In the genomic region with DNA sequence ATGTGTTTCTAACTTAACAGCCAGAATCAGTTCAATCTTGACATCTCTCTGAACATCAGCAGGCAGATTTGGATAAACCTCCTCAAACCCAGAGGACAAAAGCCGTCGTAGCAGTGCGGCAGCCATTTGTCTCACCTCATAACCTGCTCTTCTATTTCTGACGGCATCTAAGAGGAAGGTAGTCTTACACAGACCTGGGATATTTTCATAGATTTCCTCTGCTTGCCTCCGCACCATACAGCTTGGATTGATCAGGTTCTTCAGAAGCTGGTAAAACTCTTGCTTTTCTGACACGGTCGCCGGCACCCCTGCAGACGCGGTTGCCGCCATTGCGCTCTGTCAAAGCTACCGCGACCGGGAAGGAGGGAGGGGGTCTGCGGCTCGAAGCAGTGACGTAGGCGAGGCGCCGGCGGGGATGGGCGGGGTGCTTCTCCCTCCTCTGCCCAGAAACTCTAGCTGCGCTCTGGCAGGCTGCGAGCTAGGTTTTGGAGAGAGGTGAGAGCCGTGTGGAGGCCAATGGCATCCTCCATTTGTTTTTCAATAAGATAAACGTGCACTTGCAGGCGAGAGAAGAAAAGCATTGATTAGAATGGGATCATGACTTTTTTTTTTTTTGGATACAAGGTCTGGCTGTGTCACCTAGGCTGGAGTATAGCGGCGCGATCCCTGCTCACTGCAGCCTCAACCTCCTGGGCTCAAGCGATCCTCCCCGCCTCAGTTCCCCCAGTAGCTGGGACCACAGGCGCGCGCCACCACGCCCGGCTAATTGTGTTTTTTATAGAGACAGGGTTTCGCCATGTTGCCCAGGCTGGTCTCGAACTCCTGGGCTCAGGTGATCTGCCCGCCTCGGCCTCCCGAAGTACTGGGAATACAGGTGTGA, we compare ENCODE assay signal across 8 cellular contexts. TPM values are rescaled to one million over a fixed set of nuclear protein-coding genes. Genes with fewer than 3 reads are reported as not detected.
A peak's percentile ranks its signal among the peaks of the same experiment; 100 is the strongest.
DNase-seq lines count a peak whose midpoint lies in the region; ATAC-seq and TF ChIP-seq lines count a peak whose summit lies in the region.

Gene RANBP6 (minus strand): TSS at position 347 of the 880 bp plus-strand sequence. CDS start 17 bp downstream, at position 330.

- peak; percentile 100 for ATAC-seq in GM19351 (IDR thresholded peaks at IDR 0.05; ENCODE audit: unreplicated experiment)
- peak; percentile 98 for ATAC-seq in HG03520 (IDR thresholded peaks at IDR 0.05; ENCODE audit: unreplicated experiment)

- POLR2A ChIA-PET in activated CD4-positive, alpha-beta memory T cell treated with anti-CD3 and anti-CD28 coated beads for 36 hours (lab: Charles Lee) = interaction anchor here (0.6 to 1.9 kb wide), 6 partner anchors 9 to 735 kb away, joined by 3 to 7 read pairs (median 4); partner anchors contain the start of gene ERMP1

- CTCF ChIA-PET in activated CD4-positive, alpha-beta memory T cell treated with anti-CD3 and anti-CD28 coated beads for 36 hours (lab: Charles Lee) = interaction anchor here (1.0 to 3.6 kb wide), 9 partner anchors 8 to 340 kb away, joined by 3 to 11 read pairs (median 5); no protein-coding TSS in a partner anchor

- H3K36me3 ChIP-seq in liver (ENCODE audit: control insufficient read depth in 4 of 4, insufficient read depth in 3 of 4, low read depth in 1 of 4, low read length in 3 of 4) = peaks cover 0 to 2% (median 0%) of the 10 kb centered on the region in 4 donors

- DNase-seq in C1 segment of cervical spinal cord (lab: John Stamatoyannopoulos, UW) = peak; percentile 26 to 91 (median 84)
- peak; percentile 90 for DNase-seq in NCI-H774 (lab: John Stamatoyannopoulos, UW)
- peak; percentile 96 for DNase-seq in activated CD4-positive, alpha-beta memory T cell treated with anti-CD3 and anti-CD28 coated beads for 36 hours
- peak; percentile 66 to 89 for DNase-seq in dermis microvascular lymphatic vessel endothelial cell (ENCODE audit: low read depth in 2 of 2)
- peak; percentile 92 for DNase-seq in stimulated activated CD4-positive, alpha-beta T cell treated with anti-CD3 and anti-CD28 coated beads, Interleukin-4, amount 100 ng/mL, for 24 hours

- peaks cover 46% of the 10 kb centered on the region for H3K4me1 Mint-ChIP-seq in activated CD4-positive, alpha-beta memory T cell treated with anti-CD3 and anti-CD28 coated beads for 36 hours (ENCODE audit: low read depth)

- intact Hi-C loops in activated CD4-positive, alpha-beta memory T cell treated with anti-CD3 and anti-CD28 coated beads for 36 hours (cut with micrococcal nuclease) = loop anchor here (1.0 to 2.0 kb wide), 3 partner anchors 9 to 665 kb away; no protein-coding TSS in a partner anchor

- H3K4me1 ChIP-seq in liver (ENCODE audit: control insufficient read depth in 4 of 4, insufficient read depth in 4 of 4, low read length in 3 of 4) = peaks cover 0 to 25% (median 11%) of the 10 kb centered on the region in 4 donors

- no peaks in the 10 kb centered on the region for H3K27me3 ChIP-seq in liver (ENCODE audit: control insufficient read depth in 4 of 4, insufficient read depth in 4 of 4, low read length in 3 of 4)

- H3K36me3 Mint-ChIP-seq in activated CD4-positive, alpha-beta memory T cell treated with anti-CD3 and anti-CD28 coated beads for 36 hours = peaks cover 46% of the 10 kb centered on the region

- H3K27ac ChIP-seq in liver (ENCODE audit: low read depth in 1 of 2, low read length in 2 of 2) = peak within 1 kb of the TSS; percentile 51 to 65

- peak in 1 of 2 donors; percentile 15 for TF ChIP-seq RAD21 in liver (IDR thresholded peaks at IDR 0.05)

- H3K4me3 ChIP-seq in liver (ENCODE audit: low read depth in 1 of 3, low read length in 3 of 3) = peak within 1 kb of the TSS; percentile 61 to 91 (median 78)

- H3K27me3 Mint-ChIP-seq in activated CD4-positive, alpha-beta memory T cell treated with anti-CD3 and anti-CD28 coated beads for 36 hours = no peaks in the 10 kb centered on the region

- no peak for TF ChIP-seq CTCF in liver (IDR thresholded peaks at IDR 0.05; ENCODE audit: low read depth, low read length, missing input control)

- peak within 1 kb of the TSS; percentile 70 to 93 for H3K9ac ChIP-seq in liver (ENCODE audit: low read depth in 1 of 2, low read length in 2 of 2)

- H3K4me3 Mint-ChIP-seq in activated CD4-positive, alpha-beta memory T cell treated with anti-CD3 and anti-CD28 coated beads for 36 hours = peak within 1 kb of the TSS; percentile 96

- WGBS in liver = 10% methylated on average over 43 of the region's 43 CpGs

- no peaks in the 10 kb centered on the region for H3K9me3 ChIP-seq in liver (ENCODE audit: control insufficient read depth in 4 of 4, low read length in 3 of 4)

- peak within 1 kb of the TSS; percentile 98 for H3K27ac Mint-ChIP-seq in activated CD4-positive, alpha-beta memory T cell treated with anti-CD3 and anti-CD28 coated beads for 36 hours

- peaks cover 17% of the 10 kb centered on the region for H3K9me3 Mint-ChIP-seq in activated CD4-positive, alpha-beta memory T cell treated with anti-CD3 and anti-CD28 coated beads for 36 hours

TF ChIP-seq in liver, 16 proteins besides CTCF, POLR2A, EP300 and RAD21:
- TF ChIP-seq YY1 (IDR thresholded peaks at IDR 0.05) (peak; percentile 99), JUND (IDR thresholded peaks at IDR 0.05) (no peak), NR2F2 (IDR thresholded peaks at IDR 0.05) (no peak), SP1 (IDR thresholded peaks at IDR 0.05) (peak; percentile 30), EGR1 (IDR thresholded peaks at IDR 0.05; ENCODE audit: low read depth in 2 of 2) (no peak), GABPA (IDR thresholded peaks at IDR 0.05 in 1 of 2, conservative IDR thresholded peaks at IDR 0.05 in 1 of 2) (no peak), FOXA1 (IDR thresholded peaks at IDR 0.05) (no peak), RXRA (IDR thresholded peaks at IDR 0.05) (peak in 1 of 2 donors; percentile 14), HNF4A (conservative IDR thresholded peaks at IDR 0.05) (no peak), TAF1 (conservative IDR thresholded peaks at IDR 0.05) (peak; percentile 68), MAX (IDR thresholded peaks at IDR 0.05) (peak; percentile 37), FOXA2 (IDR thresholded peaks at IDR 0.05) (no peak), HNF4G (IDR thresholded peaks at IDR 0.05) (no peak), ZBTB33 (IDR thresholded peaks at IDR 0.05) (no peak)
- TF ChIP-seq, protein P1, sequence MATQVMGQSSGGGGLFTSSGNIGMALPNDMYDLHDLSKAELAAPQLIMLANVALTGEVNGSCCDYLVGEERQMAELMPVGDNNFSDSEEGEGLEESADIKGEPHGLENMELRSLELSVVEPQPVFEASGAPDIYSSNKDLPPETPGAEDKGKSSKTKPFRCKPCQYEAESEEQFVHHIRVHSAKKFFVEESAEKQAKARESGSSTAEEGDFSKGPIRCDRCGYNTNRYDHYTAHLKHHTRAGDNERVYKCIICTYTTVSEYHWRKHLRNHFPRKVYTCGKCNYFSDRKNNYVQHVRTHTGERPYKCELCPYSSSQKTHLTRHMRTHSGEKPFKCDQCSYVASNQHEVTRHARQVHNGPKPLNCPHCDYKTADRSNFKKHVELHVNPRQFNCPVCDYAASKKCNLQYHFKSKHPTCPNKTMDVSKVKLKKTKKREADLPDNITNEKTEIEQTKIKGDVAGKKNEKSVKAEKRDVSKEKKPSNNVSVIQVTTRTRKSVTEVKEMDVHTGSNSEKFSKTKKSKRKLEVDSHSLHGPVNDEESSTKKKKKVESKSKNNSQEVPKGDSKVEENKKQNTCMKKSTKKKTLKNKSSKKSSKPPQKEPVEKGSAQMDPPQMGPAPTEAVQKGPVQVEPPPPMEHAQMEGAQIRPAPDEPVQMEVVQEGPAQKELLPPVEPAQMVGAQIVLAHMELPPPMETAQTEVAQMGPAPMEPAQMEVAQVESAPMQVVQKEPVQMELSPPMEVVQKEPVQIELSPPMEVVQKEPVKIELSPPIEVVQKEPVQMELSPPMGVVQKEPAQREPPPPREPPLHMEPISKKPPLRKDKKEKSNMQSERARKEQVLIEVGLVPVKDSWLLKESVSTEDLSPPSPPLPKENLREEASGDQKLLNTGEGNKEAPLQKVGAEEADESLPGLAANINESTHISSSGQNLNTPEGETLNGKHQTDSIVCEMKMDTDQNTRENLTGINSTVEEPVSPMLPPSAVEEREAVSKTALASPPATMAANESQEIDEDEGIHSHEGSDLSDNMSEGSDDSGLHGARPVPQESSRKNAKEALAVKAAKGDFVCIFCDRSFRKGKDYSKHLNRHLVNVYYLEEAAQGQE (IDR thresholded peaks at IDR 0.05) = no peak
- TF ChIP-seq, protein P2, sequence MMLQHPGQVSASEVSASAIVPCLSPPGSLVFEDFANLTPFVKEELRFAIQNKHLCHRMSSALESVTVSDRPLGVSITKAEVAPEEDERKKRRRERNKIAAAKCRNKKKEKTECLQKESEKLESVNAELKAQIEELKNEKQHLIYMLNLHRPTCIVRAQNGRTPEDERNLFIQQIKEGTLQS (IDR thresholded peaks at IDR 0.05) = peak; percentile 35

RNA-seq across cellular contexts. Expression of gene RANBP6, which starts in this region (rescaled TPM):
- 10 to 100 TPM; 20.0 to 20.7 TPM for total RNA-seq in activated CD4-positive, alpha-beta memory T cell treated with anti-CD3 and anti-CD28 coated beads for 36 hours
- total RNA-seq in dermis microvascular lymphatic vessel endothelial cell = 26.2 and 26.4 TPM in 2 replicates
- total RNA-seq in liver = 10 to 100 TPM; 15.2 to 15.9 TPM
- 1 to 10 TPM; 6.2 to 7.0 TPM for polyA plus RNA-seq in liver

Comparison
In these comparisons a context has a peak if more than half of its experiments do, and no peak if none do; other contexts are left out.
1. Peak in every context shown above with its lines: DNase-seq, ATAC-seq, H3K4me3 ChIP-seq and H3K27ac ChIP-seq.